ENCODE assay signal across 8 cellular contexts in genomic region chr14:95460647-95461478, GRCh38. TPM values are rescaled to one million over a fixed set of nuclear protein-coding genes. Genes with fewer than 3 reads are reported as not detected.
DNase-seq lines count a peak whose midpoint lies in the region; ATAC-seq, FAIRE-seq and TF ChIP-seq lines count a peak whose summit lies in the region.

No MANE protein-coding gene starts in this region.

- ATAC-seq in left ventricle myocardium superior, result no peak
- ATAC-seq in HG03520 (IDR thresholded peaks at IDR 0.05; ENCODE audit: unreplicated experiment), result no peak

- DNase-seq in cardiac muscle cell (ENCODE audit: low read depth in 1 of 2, low spot score in 1 of 2), result peak; percentile 11 to 66
- DNase-seq in left ventricle myocardium superior, result no peak
- DNase-seq in RCC 7860 (ENCODE audit: low spot score), result peak; percentile 47
- DNase-seq in head of caudate nucleus, result peak; percentile 54 to 92 (median 79)
- DNase-seq in activated CD4-positive, CD25-positive, alpha-beta regulatory T cell (lab: John Stamatoyannopoulos, UW), result no peak
- DNase-seq in COLO829 (ENCODE audit: low spot score), result no peak

- no peak overlapping the region for H3K27ac ChIP-seq in cardiac muscle cell

- H3K9me3 ChIP-seq in cardiac muscle cell (ENCODE audit: low read depth), result no peaks in the 10 kb centered on the region
- H3K9me3 ChIP-seq in skeletal muscle satellite cell (replicated peaks; ENCODE audit: low read length), result no peaks in the 10 kb centered on the region

- H3K4me1 ChIP-seq in cardiac muscle cell (ENCODE audit: low read depth) (no peaks in the 10 kb centered on the region), skeletal muscle satellite cell (ENCODE audit: control insufficient read depth, insufficient read depth, low read length) (peaks cover 11% of the 10 kb centered on the region)

- no peaks in the 10 kb centered on the region for H3K36me3 ChIP-seq in cardiac muscle cell
- peaks cover 8% of the 10 kb centered on the region for H3K36me3 ChIP-seq in skeletal muscle satellite cell (ENCODE audit: insufficient read depth, low read length)

- H3K9ac ChIP-seq in skeletal muscle satellite cell (ENCODE audit: low read depth, low read length), result no peak overlapping the region

- FAIRE-seq in RCC 7860 (lab: Jason Lieb, UNC), result no peak

- H3K27me3 ChIP-seq in cardiac muscle cell, result peaks cover 17% of the 10 kb centered on the region
- no peaks in the 10 kb centered on the region for H3K27me3 ChIP-seq in skeletal muscle satellite cell (ENCODE audit: control insufficient read depth, insufficient read depth, low read length)

- TF ChIP-seq CTCF in cardiac muscle cell (IDR thresholded peaks at IDR 0.05; ENCODE audit: low read depth, low read length), result no peak

- intact Hi-C loops in left ventricle myocardium superior (cut with micrococcal nuclease) (no loop called here), head of caudate nucleus (cut with DNase I) (no loop called here)

- H3K4me2 ChIP-seq in skeletal muscle satellite cell (ENCODE audit: low read length), result peak overlapping the region; percentile 32

- H3K4me3 ChIP-seq in cardiac muscle cell, result no peak overlapping the region
- no peak overlapping the region for H3K4me3 ChIP-seq in skeletal muscle satellite cell (ENCODE audit: low read length)

RNA-seq across cellular contexts. Expression of gene SYNE3, which starts 55.6 kb away (rescaled TPM):
- total RNA-seq in cardiac muscle cell (0.42 and 2.0 TPM in 2 replicates), left ventricle myocardium superior (12.2 TPM)
- 0.09 and 0.45 TPM in 2 replicates for polyA plus RNA-seq in cardiac muscle cell
- total RNA-seq in skeletal muscle satellite cell (2012; rRNA removed), result 26.9 and 32.2 TPM in 2 replicates

Comparison
In these comparisons a context has a peak if more than half of its experiments do, and no peak if none do; other contexts are left out.
1. DNase-seq: peak in cardiac muscle cell (2 of 2), RCC 7860 (single experiment) and head of caudate nucleus (42 of 42); none in left ventricle myocardium superior (single experiment), activated CD4-positive, CD25-positive, alpha-beta regulatory T cell (0 of 4) and COLO829 (single experiment).